12 cellular contexts compared by ENCODE assay signal in the genomic region with DNA sequence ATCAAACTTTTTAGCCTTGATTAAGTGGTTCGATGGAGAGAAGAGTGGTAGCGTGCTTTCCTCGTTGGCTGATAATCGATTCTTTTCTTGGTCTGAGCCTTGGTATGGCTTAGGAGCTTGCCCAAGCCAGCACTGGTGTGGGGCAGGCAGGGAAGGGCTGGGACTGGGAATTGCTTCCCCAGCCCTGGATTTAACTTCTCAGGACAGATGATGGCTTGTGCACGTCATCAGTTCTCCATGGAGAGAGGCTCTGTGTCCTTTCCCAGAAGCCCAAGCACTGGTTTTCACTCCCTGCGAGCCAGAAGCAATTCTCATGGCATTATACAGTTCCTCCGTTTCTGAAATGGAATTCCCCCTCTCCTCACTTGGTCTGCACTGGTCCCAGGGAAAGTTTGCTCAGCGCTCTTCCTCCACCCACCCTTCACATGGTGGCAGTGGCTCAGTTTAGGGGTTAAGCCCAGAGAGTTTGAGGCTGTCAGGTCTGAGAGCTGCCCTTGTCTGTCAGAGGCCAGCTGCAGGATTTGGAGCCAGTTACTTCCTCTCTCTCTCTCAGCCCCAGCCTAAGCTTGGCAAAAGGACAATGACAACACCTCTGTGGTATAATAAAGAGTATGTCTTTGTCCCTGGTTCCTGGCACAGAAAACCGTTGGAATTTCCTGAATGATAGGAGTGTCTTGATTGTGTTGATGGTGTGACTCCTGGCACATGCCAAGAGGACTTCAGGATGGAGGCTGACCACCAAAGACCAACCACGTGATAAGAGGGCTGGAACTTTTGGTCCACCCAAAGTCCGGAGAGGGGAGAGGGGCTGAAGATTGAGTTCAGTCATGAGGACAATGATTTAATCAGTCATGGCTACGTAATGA.
A peak's percentile ranks its signal among the peaks of the same experiment; 100 is the strongest.
DNase-seq lines count a peak whose midpoint lies in the region; ATAC-seq and TF ChIP-seq lines count a peak whose summit lies in the region.
"Had no signal": no experiment of that assay in that cellular context is flagged by ENCODE, and none has a peak within 500 bp of the region (broad histone marks: within the 10 kb centered on the region; RNA-seq: fewer than 3 reads in every experiment).

No MANE protein-coding gene starts in this region.

- intact Hi-C loops in testis (cut with DNase I; ENCODE audit: low total_unique reads) = no loop called here

- H3K27ac ChIP-seq in testis (peak overlapping the region in 1 of 2 donors; percentile 21), foreskin keratinocyte (no peak overlapping the region)
- H3K27ac ChIP-seq: KMS-11, right lobe of liver had no signal

- TF ChIP-seq POLR2A in testis (IDR thresholded peaks at IDR 0.05) = no peak

- H3K27me3 ChIP-seq in testis = no peaks in the 10 kb centered on the region
- peaks cover 30% of the 10 kb centered on the region for H3K27me3 ChIP-seq in foreskin keratinocyte
- H3K27me3 ChIP-seq: right lobe of liver had no signal

- DNase-seq in NCI-H510A treated with DMSO at 0.1 percent for 48 hours (lab: John Stamatoyannopoulos, UW) = peak; percentile 34
- DNase-seq in NCI-H510A (lab: John Stamatoyannopoulos, UW) = no peak
- DNase-seq in cardiac fibroblast (ENCODE audit: low read depth in 2 of 2) = peak; percentile 2 to 66
- peak; percentile 69 for DNase-seq in mesenteric fat pad (ENCODE audit: low spot score)
- peak; percentile 26 for DNase-seq in testis
- no peak for DNase-seq in stimulated activated CD4-positive, alpha-beta T cell treated with anti-CD3 and anti-CD28 coated beads, Interleukin-4, amount 100 ng/mL, for 4 hours
- no peak for DNase-seq in foreskin keratinocyte
- DNase-seq: activated naive CD4-positive, alpha-beta T cell; kidney glomerular epithelial cell had no signal

- no peaks in the 10 kb centered on the region for H3K36me3 ChIP-seq in testis (ENCODE audit: low read depth, missing control alignments)
- H3K36me3 ChIP-seq: right lobe of liver had no signal

- H3K9me3 ChIP-seq in testis = no peaks in the 10 kb centered on the region
- H3K9me3 ChIP-seq: right lobe of liver had no signal

- no peak overlapping the region for H3K4me3 ChIP-seq in cardiac fibroblast (replicated peaks in 1 of 2; ENCODE audit: low read depth in 2 of 2, low read length in 2 of 2)
- no peak overlapping the region for H3K4me3 ChIP-seq in testis
- H3K4me3 ChIP-seq: right lobe of liver had no signal

- no peak for TF ChIP-seq CTCF in cardiac fibroblast (IDR thresholded peaks at IDR 0.05; ENCODE audit: low read depth, low read length)
- TF ChIP-seq CTCF in testis (IDR thresholded peaks at IDR 0.05) = no peak
- no peak for TF ChIP-seq CTCF in foreskin keratinocyte (conservative IDR thresholded peaks at IDR 0.05)

- no peak for ATAC-seq in GM21390 (IDR thresholded peaks at IDR 0.05; ENCODE audit: unreplicated experiment)
- ATAC-seq in foreskin keratinocyte = no peak
- ATAC-seq: right lobe of liver had no signal

- 67 to 69% methylated on average over 12 of the region's 12 CpGs for WGBS in testis, 2 donors

- peaks cover 16% of the 10 kb centered on the region for H3K4me1 ChIP-seq in testis
- no peaks in the 10 kb centered on the region for H3K4me1 ChIP-seq in foreskin keratinocyte
- H3K4me1 ChIP-seq: right lobe of liver had no signal

Comparison
In these comparisons a context has a peak if more than half of its experiments do, and no peak if none do; other contexts are left out.
1. DNase-seq: peak in NCI-H510A treated with DMSO at 0.1 percent for 48 hours (single experiment), cardiac fibroblast (2 of 2), mesenteric fat pad (single experiment) and testis (single experiment); none in NCI-H510A (single experiment), stimulated activated CD4-positive, alpha-beta T cell treated with anti-CD3 and anti-CD28 coated beads, Interleukin-4, amount 100 ng/mL, for 4 hours (0 of 2) and foreskin keratinocyte (0 of 2).